ENCODE assay signal across 8 cellular contexts in genomic region chr19:12940897-12941296, GRCh38. TPM values are rescaled to one million over a fixed set of nuclear protein-coding genes. Genes with fewer than 3 reads are reported as not detected.
DNase-seq lines count a peak whose midpoint lies in the region; ATAC-seq and TF ChIP-seq lines count a peak whose summit lies in the region.

No MANE protein-coding gene starts in this region.

- in situ Hi-C loops in astrocyte of the cerebellum (cut with HindIII; ENCODE audit: low sequenced_read_pairs), result no loop called here

- no peak for ATAC-seq in HG03342 (IDR thresholded peaks at IDR 0.05; ENCODE audit: unreplicated experiment)

- TF ChIP-seq CTCF in astrocyte of the cerebellum (IDR thresholded peaks at IDR 0.05; ENCODE audit: low read depth, low read length, missing control alignments), result no peak

- H3K9ac ChIP-seq in BLaER1 (peak overlapping the region; percentile 100), HUES48 (ENCODE audit: low read depth, low read length) (no peak overlapping the region), mucosa of stomach (ENCODE audit: low read length) (peak overlapping the region; percentile 99)

- no peaks in the 10 kb centered on the region for H3K9me3 ChIP-seq in BLaER1
- no peaks in the 10 kb centered on the region for H3K9me3 ChIP-seq in HUES48 (ENCODE audit: control insufficient read depth, insufficient read depth, low read length)
- no peaks in the 10 kb centered on the region for H3K9me3 ChIP-seq in mucosa of stomach (ENCODE audit: control insufficient read depth, low read length)

- DNase-seq in astrocyte of the cerebellum (ENCODE audit: low read depth) (no peak), DMS 273 treated with DMSO at 0.1 percent for 48 hours (lab: John Stamatoyannopoulos, UW) (no peak), NCI-H748 (lab: John Stamatoyannopoulos, UW; ENCODE audit: unreplicated experiment) (no peak), dermis blood vessel endothelial cell (no peak)

- H3K4me3 ChIP-seq in BLaER1 (peak overlapping the region; percentile 99), HUES48 (ENCODE audit: low read depth, low read length) (peak overlapping the region; percentile 2; the same call in 1 of the 2 replicates), astrocyte of the cerebellum (ENCODE audit: low read depth, low read length) (peak overlapping the region; percentile 100), mucosa of stomach (ENCODE audit: low read length) (peak overlapping the region; percentile 98)

- H4K20me1 ChIP-seq in BLaER1, result peaks cover 54% of the 10 kb centered on the region

- peak overlapping the region; percentile 89 for H3K4me2 ChIP-seq in BLaER1

- H3K27me3 ChIP-seq in BLaER1, result no peaks in the 10 kb centered on the region
- H3K27me3 ChIP-seq in HUES48 (ENCODE audit: control insufficient read depth, insufficient read depth, low read length), result no peaks in the 10 kb centered on the region
- no peaks in the 10 kb centered on the region for H3K27me3 ChIP-seq in mucosa of stomach (ENCODE audit: control insufficient read depth, insufficient read depth, low read length)

- H3K4me1 ChIP-seq in BLaER1 (peaks cover 79% of the 10 kb centered on the region), HUES48 (ENCODE audit: control insufficient read depth, insufficient read depth, low read length) (peaks cover 17% of the 10 kb centered on the region), mucosa of stomach (ENCODE audit: control insufficient read depth, insufficient read depth, low read length) (peaks cover 39% of the 10 kb centered on the region)

- peak overlapping the region; percentile 98 for H3K27ac ChIP-seq in BLaER1
- peak overlapping the region; percentile 1 for H3K27ac ChIP-seq in HUES48 (ENCODE audit: low read depth, low read length)

- H3K36me3 ChIP-seq in BLaER1, result peaks cover 62% of the 10 kb centered on the region
- peaks cover 61% of the 10 kb centered on the region for H3K36me3 ChIP-seq in HUES48 (ENCODE audit: control insufficient read depth, insufficient read depth, low read length)
- H3K36me3 ChIP-seq in mucosa of stomach (ENCODE audit: control insufficient read depth, insufficient read depth, low read length), result peaks cover 30% of the 10 kb centered on the region

RNA-seq across cellular contexts. Expression of gene CALR, which starts 2.5 kb away (rescaled TPM):
- 1,244 and 1,415 TPM in 2 replicates for total RNA-seq in dermis blood vessel endothelial cell

RNA-seq across cellular contexts. Expression of gene RAD23A, which starts 4.8 kb away (rescaled TPM):
- total RNA-seq in dermis blood vessel endothelial cell, result 52.9 and 98.1 TPM in 2 replicates

RNA-seq across cellular contexts. Expression of gene FARSA, which starts 7.4 kb away (rescaled TPM):
- total RNA-seq in dermis blood vessel endothelial cell, result 47.5 and 83.9 TPM in 2 replicates

RNA-seq across cellular contexts. Expression of gene GADD45GIP1, which starts 16.1 kb away (rescaled TPM):
- total RNA-seq in dermis blood vessel endothelial cell, result 19.5 and 20.6 TPM in 2 replicates

RNA-seq across cellular contexts. Expression of gene SYCE2, which starts 21.8 kb away (rescaled TPM):
- total RNA-seq in dermis blood vessel endothelial cell, result 0.17 and 0.33 TPM in 2 replicates

Comparison
In these comparisons a context has a peak if more than half of its experiments do, and no peak if none do; other contexts are left out.
1. H3K4me3 ChIP-seq: peak in every context shown above with its lines; median percentile 100 in astrocyte of the cerebellum; 99 in BLaER1; 98 in mucosa of stomach; 2 in HUES48.